Comparison of ENCODE assay signal across 8 cellular contexts in the genomic region with DNA sequence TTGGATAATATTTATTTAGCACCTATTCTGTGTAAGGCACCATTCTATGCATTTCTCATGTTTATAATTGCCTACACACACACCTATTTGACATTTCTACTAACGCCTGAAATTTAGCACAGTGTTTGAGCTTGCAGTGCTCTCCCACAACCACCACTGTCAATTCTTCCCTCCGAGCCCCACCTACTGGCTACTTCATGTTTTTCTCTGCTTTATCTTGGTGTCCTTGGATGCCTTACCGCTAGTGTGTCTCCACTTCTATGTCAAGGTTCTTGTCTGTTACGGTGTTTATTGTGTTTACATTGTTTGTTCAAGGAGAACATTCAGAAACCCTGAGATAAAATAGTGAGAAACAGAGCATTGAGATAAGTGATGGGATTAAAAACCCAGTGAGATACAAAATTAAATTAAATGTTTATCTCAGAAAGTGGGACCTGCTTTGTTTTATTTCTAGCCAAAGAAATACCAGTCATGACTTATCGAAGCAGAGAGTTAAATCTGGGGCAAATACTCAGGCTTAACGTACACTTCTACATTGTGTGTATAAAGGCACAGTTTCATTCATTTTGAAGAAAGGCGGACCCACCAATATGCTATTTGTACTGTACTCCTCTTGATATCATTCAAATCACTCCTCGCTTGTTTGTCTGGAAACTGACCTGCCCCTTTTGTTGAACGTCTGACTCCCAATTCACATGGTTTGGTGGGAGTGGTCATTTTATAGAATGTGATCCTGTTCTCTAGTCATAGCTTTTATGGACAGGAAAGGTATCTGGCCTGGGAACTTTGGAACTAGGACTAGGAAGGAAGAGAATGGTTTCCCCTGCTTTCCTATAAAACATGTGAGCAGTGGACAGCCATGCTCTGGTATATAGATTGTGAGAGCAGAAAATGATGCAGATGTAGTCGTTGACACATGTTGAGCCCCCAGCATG. TPM values are rescaled to one million over a fixed set of nuclear protein-coding genes. Genes with fewer than 3 reads are reported as not detected.
DNase-seq lines count a peak whose midpoint lies in the region; ATAC-seq, FAIRE-seq and TF ChIP-seq lines count a peak whose summit lies in the region.

No MANE protein-coding gene starts in this region.

- TF ChIP-seq CTCF in A549 (IDR thresholded peaks at IDR 0.05) (peak; percentile 43), GM10248 (IDR thresholded peaks at IDR 0.05; ENCODE audit: control extremely low read depth, extremely low read depth, low read depth, missing control alignments) (peak; percentile 50), brain microvascular endothelial cell (IDR thresholded peaks at IDR 0.05; ENCODE audit: low read depth, low read length, missing control alignments) (peak; percentile 76), liver (IDR thresholded peaks at IDR 0.05; ENCODE audit: low read depth, low read length, missing input control) (peak; percentile 47)

- WGBS in A549 (ENCODE audit: missing lambda C conversion rate): 21% methylated on average over 10 of the region's 10 CpGs
- WGBS in liver: 44% methylated on average over 10 of the region's 10 CpGs

- H3K9me3 ChIP-seq in A549: no peaks in the 10 kb centered on the region
- no peaks in the 10 kb centered on the region for H3K9me3 ChIP-seq in liver (ENCODE audit: control insufficient read depth in 4 of 4, low read length in 3 of 4)

- H3K9ac ChIP-seq in liver (ENCODE audit: low read depth in 1 of 2, low read length in 2 of 2): no peak overlapping the region

- H3K27ac ChIP-seq in A549: no peak overlapping the region
- H3K27ac ChIP-seq in brain microvascular endothelial cell: no peak overlapping the region
- no peak overlapping the region for H3K27ac ChIP-seq in liver (ENCODE audit: low read depth in 1 of 2, low read length in 2 of 2)

- POLR2A ChIA-PET in A549 (lab: Yijun Ruan, JAX): no interaction called here
- POLR2A ChIA-PET in GM10248 (lab: Yijun Ruan, JAX): no interaction called here

- TF ChIP-seq POLR2A in A549 (IDR thresholded peaks at IDR 0.05; ENCODE audit: low read length): no peak

- ATAC-seq in A549 (peak; percentile 87 to 89), HG02852 (IDR thresholded peaks at IDR 0.05; ENCODE audit: unreplicated experiment) (peak; percentile 81), HG03097 (IDR thresholded peaks at IDR 0.05; ENCODE audit: low FRiP score, unreplicated experiment) (no peak)

- in situ Hi-C loops in brain microvascular endothelial cell (cut with HindIII; ENCODE audit: low pct_ligation_motif_present, low sequenced_read_pairs): loop anchor here (25.0 kb wide), 1 partner anchor 425 kb away; a partner anchor contains a TSS

- no peak for FAIRE-seq in A549 (lab: Jason Lieb, UNC)

- H3K4me1 ChIP-seq in A549 (no peaks in the 10 kb centered on the region), liver (ENCODE audit: control insufficient read depth in 4 of 4, insufficient read depth in 4 of 4, low read length in 3 of 4) (peaks cover 0 to 2% (median 0%) of the 10 kb centered on the region in 4 donors)

- H3K4me2 ChIP-seq in A549: no peak overlapping the region

- no peak for TF ChIP-seq EP300 in A549 (IDR thresholded peaks at IDR 0.05)

- H3K27me3 ChIP-seq in brain microvascular endothelial cell (replicated peaks) (no peaks in the 10 kb centered on the region), liver (ENCODE audit: control insufficient read depth in 4 of 4, insufficient read depth in 4 of 4, low read length in 3 of 4) (no peaks in the 10 kb centered on the region)

- TF ChIP-seq RAD21 in A549 (conservative IDR thresholded peaks at IDR 0.05 in 1 of 2, IDR thresholded peaks at IDR 0.05 in 1 of 2) (peak; percentile 38 to 40; a peak in 3 of 5 replicates), liver (IDR thresholded peaks at IDR 0.05) (peak; percentile 67 to 78)

- H3K36me3 ChIP-seq in brain microvascular endothelial cell (replicated peaks): no peaks in the 10 kb centered on the region
- no peaks in the 10 kb centered on the region for H3K36me3 ChIP-seq in liver (ENCODE audit: control insufficient read depth in 4 of 4, insufficient read depth in 3 of 4, low read depth in 1 of 4, low read length in 3 of 4)

- CTCF ChIA-PET in A549 (lab: Yijun Ruan, JAX) (interaction anchor here (0.9 to 5.8 kb wide), 11 partner anchors 11 to 417 kb away, joined by 3 to 86 read pairs (median 5); no protein-coding TSS in a partner anchor), GM10248 (lab: Yijun Ruan, JAX) (interaction anchor here (0.7 to 6.5 kb wide), 14 partner anchors 11 to 417 kb away, joined by 3 to 90 read pairs (median 6); no protein-coding TSS in a partner anchor)

- DNase-seq in A549 (ENCODE audit: low read depth in 1 of 2, low spot score in 1 of 2) (peak; percentile 7 to 50), GM10248 (ENCODE audit: extremely low spot score) (no peak), NCI-H446 (lab: John Stamatoyannopoulos, UW) (peak; percentile 10 to 53), brain microvascular endothelial cell (peak; percentile 53), cerebellar nuclear complex (lab: John Stamatoyannopoulos, UW) (no peak)

- H3K4me3 ChIP-seq in A549 (no peak overlapping the region), brain microvascular endothelial cell (ENCODE audit: low read depth, low read length) (no peak overlapping the region), liver (ENCODE audit: low read depth in 1 of 3, low read length in 3 of 3) (no peak overlapping the region)

TF ChIP-seq in A549, 52 proteins besides CTCF, POLR2A, EP300 and RAD21 (continues in another document):
- no peak for TF ChIP-seq PHF8 (IDR thresholded peaks at IDR 0.05; ENCODE audit: borderline replicate concordance, low read depth)
- TF ChIP-seq, protein P1, sequence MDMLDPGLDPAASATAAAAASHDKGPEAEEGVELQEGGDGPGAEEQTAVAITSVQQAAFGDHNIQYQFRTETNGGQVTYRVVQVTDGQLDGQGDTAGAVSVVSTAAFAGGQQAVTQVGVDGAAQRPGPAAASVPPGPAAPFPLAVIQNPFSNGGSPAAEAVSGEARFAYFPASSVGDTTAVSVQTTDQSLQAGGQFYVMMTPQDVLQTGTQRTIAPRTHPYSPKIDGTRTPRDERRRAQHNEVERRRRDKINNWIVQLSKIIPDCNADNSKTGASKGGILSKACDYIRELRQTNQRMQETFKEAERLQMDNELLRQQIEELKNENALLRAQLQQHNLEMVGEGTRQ (IDR thresholded peaks at IDR 0.05): no peak
- no peak for TF ChIP-seq ZFP36 (IDR thresholded peaks at IDR 0.05; ENCODE audit: borderline replicate concordance, partially characterized antibody)
- no peak for TF ChIP-seq RCOR1 (IDR thresholded peaks at IDR 0.05; ENCODE audit: low read depth, low read length)
- TF ChIP-seq RARB (CRISPR knock-in tag; IDR thresholded peaks at IDR 0.05): no peak
- TF ChIP-seq SREBF2 (IDR thresholded peaks at IDR 0.05): no peak
- TF ChIP-seq, protein P2, sequence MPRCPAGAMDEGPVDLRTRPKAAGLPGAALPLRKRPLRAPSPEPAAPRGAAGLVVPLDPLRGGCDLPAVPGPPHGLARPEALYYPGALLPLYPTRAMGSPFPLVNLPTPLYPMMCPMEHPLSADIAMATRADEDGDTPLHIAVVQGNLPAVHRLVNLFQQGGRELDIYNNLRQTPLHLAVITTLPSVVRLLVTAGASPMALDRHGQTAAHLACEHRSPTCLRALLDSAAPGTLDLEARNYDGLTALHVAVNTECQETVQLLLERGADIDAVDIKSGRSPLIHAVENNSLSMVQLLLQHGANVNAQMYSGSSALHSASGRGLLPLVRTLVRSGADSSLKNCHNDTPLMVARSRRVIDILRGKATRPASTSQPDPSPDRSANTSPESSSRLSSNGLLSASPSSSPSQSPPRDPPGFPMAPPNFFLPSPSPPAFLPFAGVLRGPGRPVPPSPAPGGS (IDR thresholded peaks at IDR 0.05): no peak

TF ChIP-seq in liver, 16 proteins besides CTCF, POLR2A, EP300 and RAD21:
- no peak for TF ChIP-seq HNF4A (conservative IDR thresholded peaks at IDR 0.05)
- TF ChIP-seq EGR1 (IDR thresholded peaks at IDR 0.05; ENCODE audit: low read depth in 2 of 2): no peak
- peak in 1 of 2 donors; percentile 34 for TF ChIP-seq RXRA (IDR thresholded peaks at IDR 0.05)
- TF ChIP-seq TAF1 (conservative IDR thresholded peaks at IDR 0.05): no peak

RNA-seq across cellular contexts. Expression of a gene that starts 39.2 kb away (rescaled TPM):
- polyA plus RNA-seq in A549 (2011; rRNA removed) (24.8 and 30.5 TPM in 2 replicates), A549 (2017; fragmentation: RNase III; extraction: RNeasy Plus Mini Kit Qiagen cat#74134 plus additional on column Dnase treatment) (20.5 to 24.5 TPM (median 24.1 TPM) in 3 replicates), liver (1 to 10 TPM; 6.4 to 6.5 TPM)
- 6.8 and 8.2 TPM in 2 replicates for polyA plus RNA-seq in A549 (2012; cell fraction: cytosol; rRNA removed)
- 3.3 and 3.8 TPM in 2 replicates for polyA plus RNA-seq in A549 (2012; cell fraction: nucleus; rRNA removed)
- polyA minus RNA-seq in A549 (2011; rRNA and poly(A)+ RNA removed): 10.2 and 11.1 TPM in 2 replicates
- total RNA-seq in liver: 10 to 100 TPM in 1 of 2 donors, 1 to 10 TPM in 1; 8.3 to 11.7 TPM

Comparison
In these comparisons a context has a peak if more than half of its experiments do, and no peak if none do; other contexts are left out.
1. DNase-seq: peak in A549 (2 of 2), NCI-H446 (2 of 2) and brain microvascular endothelial cell (single experiment); none in GM10248 (single experiment) and cerebellar nuclear complex (0 of 2).
2. Peak in every context shown above with its lines, with median percentiles within 50 percentile points of each other: CTCF ChIP-seq.